Comparison of ENCODE assay signal across 8 cellular contexts in the genomic region with DNA sequence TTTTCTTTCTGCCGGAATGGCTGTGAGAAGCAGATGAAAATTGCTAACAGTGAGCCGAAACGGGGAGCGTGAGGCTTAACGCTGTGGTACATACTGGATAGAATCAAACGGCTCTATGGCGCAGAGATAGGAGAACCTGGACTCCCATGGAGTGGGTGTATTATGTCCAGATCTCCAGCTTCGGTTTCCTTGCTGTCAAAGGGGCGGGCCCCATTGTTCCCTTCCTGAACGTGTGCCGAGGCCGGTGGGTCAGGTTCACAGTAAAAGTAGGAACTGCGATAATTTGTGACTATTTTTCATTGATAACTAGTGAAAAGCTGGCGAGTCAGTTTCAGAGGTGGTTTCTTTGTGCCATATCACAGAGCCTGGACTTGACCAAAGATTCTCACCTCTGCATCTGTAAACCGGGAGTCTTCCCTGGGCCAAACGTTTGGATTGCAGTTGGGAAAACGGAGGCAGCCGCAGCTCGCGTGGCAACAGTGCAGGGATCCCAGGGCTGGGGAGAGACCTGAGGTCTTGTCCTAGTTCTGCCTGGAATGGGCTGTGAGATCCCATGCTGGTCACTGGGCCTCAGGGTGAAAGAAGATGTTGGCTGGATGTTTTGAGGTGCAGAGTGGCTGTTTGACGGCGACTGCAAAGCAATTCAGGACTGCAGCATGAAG. TPM values are rescaled to one million over a fixed set of nuclear protein-coding genes. Genes with fewer than 3 reads are reported as not detected.
DNase-seq lines count a peak whose midpoint lies in the region; ATAC-seq and TF ChIP-seq lines count a peak whose summit lies in the region.

No MANE protein-coding gene starts in this region.

- H3K4me3 ChIP-seq in CD4-positive, CD25-positive, alpha-beta regulatory T cell (ENCODE audit: low read depth, low read length) = peak overlapping the region; percentile 92
- peak overlapping the region; percentile 99 for H3K4me3 ChIP-seq in NB4 (ENCODE audit: low read depth, low read length)
- H3K4me3 ChIP-seq in duodenal mucosa (ENCODE audit: low read depth in 1 of 2, low read length in 2 of 2) = peak overlapping the region; percentile 89 to 98

- TF ChIP-seq CTCF in NB4 (IDR thresholded peaks at IDR 0.05; ENCODE audit: low read depth, low read length) (no peak), nephron (IDR thresholded peaks at IDR 0.05; ENCODE audit: unreplicated experiment in 3 of 3) (no peak)

- DNase-seq in CD4-positive, CD25-positive, alpha-beta regulatory T cell = no peak
- DNase-seq in NB4 (ENCODE audit: low read depth) = no peak
- DNase-seq in stimulated activated naive CD4-positive, alpha-beta T cell treated with Interleukin-2 at 50 U/mL for 16 hours (lab: John Stamatoyannopoulos, UW) = no peak

- H3K27ac Mint-ChIP-seq in CD4-positive, CD25-positive, alpha-beta regulatory T cell = peak overlapping the region; percentile 61 to 98 (median 94)
- H3K27ac Mint-ChIP-seq in nephron = peak overlapping the region; percentile 82 to 95 (median 90)

- H3K4me3 Mint-ChIP-seq in CD4-positive, CD25-positive, alpha-beta regulatory T cell = peak overlapping the region; percentile 93 to 100 (median 97)
- H3K4me3 Mint-ChIP-seq in nephron = peak overlapping the region; percentile 94 to 100 (median 95)

- H3K36me3 ChIP-seq in CD4-positive, CD25-positive, alpha-beta regulatory T cell (ENCODE audit: control insufficient read depth, insufficient read depth, low read length) = peaks cover 31% of the 10 kb centered on the region
- peaks cover 25 to 37% of the 10 kb centered on the region in 2 donors for H3K36me3 ChIP-seq in duodenal mucosa (ENCODE audit: control insufficient read depth in 1 of 2, insufficient read depth in 2 of 2, low read length in 2 of 2)

- no peak for ATAC-seq in CD4-positive, CD25-positive, alpha-beta regulatory T cell (ENCODE audit: low read depth in 2 of 2)
- no peak for ATAC-seq in GM18909 (IDR thresholded peaks at IDR 0.05; ENCODE audit: poor library complexity, unreplicated experiment)
- ATAC-seq in GM21737 (IDR thresholded peaks at IDR 0.05; ENCODE audit: unreplicated experiment) = no peak
- no peak for ATAC-seq in GM19023 (IDR thresholded peaks at IDR 0.05; ENCODE audit: unreplicated experiment)

- TF ChIP-seq POLR2A in NB4 (IDR thresholded peaks at IDR 0.05; ENCODE audit: extremely low read depth, insufficient read length) = no peak

- H3K36me3 Mint-ChIP-seq in CD4-positive, CD25-positive, alpha-beta regulatory T cell = peaks cover 16% of the 10 kb centered on the region
- H3K36me3 Mint-ChIP-seq in nephron (ENCODE audit: low read depth) = peaks cover 38% of the 10 kb centered on the region

- H3K27me3 ChIP-seq in CD4-positive, CD25-positive, alpha-beta regulatory T cell (ENCODE audit: control insufficient read depth, insufficient read depth, low read length) = no peaks in the 10 kb centered on the region
- no peaks in the 10 kb centered on the region for H3K27me3 ChIP-seq in duodenal mucosa (ENCODE audit: control insufficient read depth in 1 of 2, insufficient read depth in 2 of 2, low read length in 2 of 2)

- no peaks in the 10 kb centered on the region for H3K9me3 ChIP-seq in CD4-positive, CD25-positive, alpha-beta regulatory T cell (ENCODE audit: control insufficient read depth in 2 of 2, low read length in 2 of 2)
- H3K9me3 ChIP-seq in duodenal mucosa (ENCODE audit: control insufficient read depth in 1 of 2, low read length in 2 of 2) = no peaks in the 10 kb centered on the region

- peak overlapping the region; percentile 88 to 92 for H3K9ac ChIP-seq in duodenal mucosa (ENCODE audit: low read depth in 1 of 2, low read length in 2 of 2)

- H3K9me3 Mint-ChIP-seq in CD4-positive, CD25-positive, alpha-beta regulatory T cell = no peaks in the 10 kb centered on the region
- H3K9me3 Mint-ChIP-seq in nephron = no peaks in the 10 kb centered on the region

- peak overlapping the region; percentile 79 for H3K27ac ChIP-seq in CD4-positive, CD25-positive, alpha-beta regulatory T cell (ENCODE audit: insufficient read depth, low read length, poor library complexity, severe bottlenecking)
- H3K27ac ChIP-seq in duodenal mucosa (ENCODE audit: low read depth, low read length) = no peak overlapping the region

- no peaks in the 10 kb centered on the region for H3K27me3 Mint-ChIP-seq in CD4-positive, CD25-positive, alpha-beta regulatory T cell
- H3K27me3 Mint-ChIP-seq in nephron (ENCODE audit: low read depth) = peaks cover 4% of the 10 kb centered on the region

- H3K4me1 ChIP-seq in CD4-positive, CD25-positive, alpha-beta regulatory T cell (ENCODE audit: control insufficient read depth, insufficient read depth, low read length, poor library complexity, severe bottlenecking) = peaks cover 25% of the 10 kb centered on the region
- H3K4me1 ChIP-seq in duodenal mucosa (ENCODE audit: control insufficient read depth in 1 of 2, insufficient read depth in 2 of 2, low read length in 2 of 2) = peaks cover 29 to 34% of the 10 kb centered on the region in 2 donors

- H3K4me1 Mint-ChIP-seq in CD4-positive, CD25-positive, alpha-beta regulatory T cell = peaks cover 6 to 44% (median 18%) of the 10 kb centered on the region in 4 donors
- peaks cover 16% of the 10 kb centered on the region for H3K4me1 Mint-ChIP-seq in nephron

RNA-seq across cellular contexts. Expression of a gene that starts 0.8 kb away (rescaled TPM):
- 2,143 TPM for total RNA-seq in CD4-positive, CD25-positive, alpha-beta regulatory T cell
- polyA plus RNA-seq in CD4-positive, CD25-positive, alpha-beta regulatory T cell = 1,000 to 10,000 TPM; 3,036 to 4,374 (median 3,670) TPM

RNA-seq across cellular contexts. Expression of a gene that starts 11.3 kb away (rescaled TPM):
- 1.0 TPM for total RNA-seq in CD4-positive, CD25-positive, alpha-beta regulatory T cell
- polyA plus RNA-seq in CD4-positive, CD25-positive, alpha-beta regulatory T cell = 1 to 10 TPM in 3 of 4 donors, under 1 TPM in 1; 0.76 to 1.8 (median 1.3) TPM

RNA-seq across cellular contexts. Expression of a gene that starts 12.7 kb away (rescaled TPM):
- total RNA-seq in CD4-positive, CD25-positive, alpha-beta regulatory T cell = 198 TPM
- 100 to 1,000 TPM in 1 of 4 donors, 10 to 100 TPM in 3; 80.8 to 103 (median 88.4) TPM for polyA plus RNA-seq in CD4-positive, CD25-positive, alpha-beta regulatory T cell

RNA-seq across cellular contexts. Expression of a gene that starts 39.1 kb away (rescaled TPM):
- 5.5 TPM for total RNA-seq in CD4-positive, CD25-positive, alpha-beta regulatory T cell
- 1 to 10 TPM; 1.5 to 5.4 (median 2.2) TPM for polyA plus RNA-seq in CD4-positive, CD25-positive, alpha-beta regulatory T cell
